Comparison of ENCODE assay signal across 26 cellular contexts in the genomic region with DNA sequence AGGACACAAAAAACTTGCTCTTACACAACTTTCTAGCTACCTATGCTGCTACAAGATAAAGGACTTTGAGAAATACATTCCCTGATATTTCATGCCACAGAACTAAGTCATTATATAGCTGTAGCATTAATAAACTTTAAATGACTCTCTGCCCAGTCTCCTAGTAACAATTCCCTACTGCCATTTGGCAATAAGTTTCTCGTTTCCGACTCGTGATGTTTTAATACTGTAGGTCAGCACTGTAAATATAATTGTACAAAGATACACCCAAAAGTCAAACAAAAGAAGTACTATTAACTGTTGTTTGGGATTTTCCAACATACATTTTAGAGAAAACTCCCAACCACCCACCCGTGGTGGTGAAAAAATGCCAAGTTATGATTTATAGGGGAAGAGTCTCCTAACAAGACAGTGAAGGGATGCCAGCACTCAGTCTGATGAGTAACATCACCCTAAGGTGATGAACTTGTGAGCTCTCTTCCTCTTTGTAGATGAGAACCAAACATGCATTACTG.
"Had no signal": no experiment of that assay in that cellular context is flagged by ENCODE, and none has a peak within 500 bp of the region (broad histone marks: within the 10 kb centered on the region; RNA-seq: fewer than 3 reads in every experiment).

No MANE protein-coding gene starts in this region.

- H3K9me3 Mint-ChIP-seq: activated B cell treated with CpG ODN at 0.5 μM for 24 hours; activated naive CD4-positive, alpha-beta T cell treated with anti-CD3 and anti-CD28 coated beads, Interleukin-2, amount 10 ng/mL, durations not matched to agents 7 days and 5 days; activated T-cell treated with anti-CD3 and anti-CD28 coated beads, Interleukin-2, amount 50 U/mL, for 72 hours; brain; immature natural killer cell; nephron; stimulated activated effector memory CD8-positive, alpha-beta T cell treated with anti-CD3 and anti-CD28 coated beads, Interleukin-12 subunit alpha, Interleukin-12 subunit beta, amount 100 ng/mL, for 72 hours; stimulated activated naive CD8-positive, alpha-beta T cell treated with anti-CD3 and anti-CD28 coated beads, Interleukin-15, amount 100 ng/mL, for 72 hours had no signal

- H3K27me3 ChIP-seq: foreskin keratinocyte, right lobe of liver, suprapubic skin, transverse colon had no signal

- H3K27me3 Mint-ChIP-seq: activated B cell treated with CpG ODN at 0.5 μM for 24 hours; activated CD4-positive, alpha-beta T cell treated with anti-CD3 and anti-CD28 coated beads for 36 hours; activated naive CD4-positive, alpha-beta T cell treated with anti-CD3 and anti-CD28 coated beads, Interleukin-2, amount 10 ng/mL, durations not matched to agents 7 days and 5 days; brain; stimulated activated naive CD8-positive, alpha-beta T cell treated with anti-CD3 and anti-CD28 coated beads, Interleukin-15, amount 100 ng/mL, for 72 hours had no signal

- H3K4me1 ChIP-seq: foreskin keratinocyte, right lobe of liver, suprapubic skin, transverse colon had no signal

- H3K4me3 Mint-ChIP-seq: activated B cell treated with CpG ODN at 0.5 μM for 24 hours; activated CD4-positive, alpha-beta T cell treated with anti-CD3 and anti-CD28 coated beads for 36 hours; activated naive CD4-positive, alpha-beta T cell treated with anti-CD3 and anti-CD28 coated beads, Interleukin-2, amount 10 ng/mL, durations not matched to agents 7 days and 5 days; activated T-cell treated with anti-CD3 and anti-CD28 coated beads, Interleukin-2, amount 50 U/mL, for 72 hours; brain; immature natural killer cell; nephron; stimulated activated effector memory CD8-positive, alpha-beta T cell treated with anti-CD3 and anti-CD28 coated beads, Interleukin-12 subunit alpha, Interleukin-12 subunit beta, amount 100 ng/mL, for 72 hours; stimulated activated naive CD8-positive, alpha-beta T cell treated with anti-CD3 and anti-CD28 coated beads, Interleukin-15, amount 100 ng/mL, for 72 hours had no signal

- DNase-seq: activated B cell treated with CpG ODN at 0.5 μM for 24 hours; activated CD4-positive, alpha-beta T cell treated with anti-CD3 and anti-CD28 coated beads for 36 hours; activated CD4-positive, alpha-beta T cell treated with anti-CD3 and anti-CD28 coated beads, Interleukin-2, amount 50 U/mL, for 48 hours; activated effector memory CD4-positive, alpha-beta T cell treated with anti-CD3 and anti-CD28 coated beads, Interleukin-2, amount 50 U/mL, for 16 hours; activated naive CD4-positive, alpha-beta T cell treated with anti-CD3 and anti-CD28 coated beads, Interleukin-2, amount 10 ng/mL, durations not matched to agents 7 days and 5 days; activated T-cell treated with anti-CD3 and anti-CD28 coated beads, Interleukin-2, amount 50 U/mL, for 72 hours; anterior cingulate cortex; caudate nucleus; dermis blood vessel endothelial cell; effector CD8-positive, alpha-beta T cell; erythroblast; foreskin keratinocyte; immature natural killer cell; kidney glomerular epithelial cell; left ventricle myocardium superior; right lobe of liver; small intestine; stimulated activated CD4-positive, alpha-beta T cell treated with anti-CD3 and anti-CD28 coated beads, Interleukin-2, amount 100 ng/mL, for 24 hours; stimulated activated naive CD8-positive, alpha-beta T cell treated with anti-CD3 and anti-CD28 coated beads, Interleukin-15, amount 100 ng/mL, for 72 hours; T-helper 9 cell; transverse colon had no signal

- H3K4me3 ChIP-seq: right lobe of liver, suprapubic skin, transverse colon had no signal

- FAIRE-seq: small intestine, urothelium cell line had no signal

- H3K27ac ChIP-seq: foreskin keratinocyte, right lobe of liver, suprapubic skin, transverse colon had no signal

- ATAC-seq: activated CD4-positive, alpha-beta T cell treated with anti-CD3 and anti-CD28 coated beads for 36 hours; activated T-cell treated with anti-CD3 and anti-CD28 coated beads, Interleukin-2, amount 50 U/mL, for 72 hours; foreskin keratinocyte; left ventricle myocardium superior; right lobe of liver; stimulated activated effector memory CD8-positive, alpha-beta T cell treated with anti-CD3 and anti-CD28 coated beads, Interleukin-12 subunit alpha, Interleukin-12 subunit beta, amount 100 ng/mL, for 72 hours; stimulated activated naive CD8-positive, alpha-beta T cell treated with anti-CD3 and anti-CD28 coated beads, Interleukin-15, amount 100 ng/mL, for 72 hours had no signal

- H3K4me1 Mint-ChIP-seq: activated B cell treated with CpG ODN at 0.5 μM for 24 hours; activated CD4-positive, alpha-beta T cell treated with anti-CD3 and anti-CD28 coated beads for 36 hours; activated naive CD4-positive, alpha-beta T cell treated with anti-CD3 and anti-CD28 coated beads, Interleukin-2, amount 10 ng/mL, durations not matched to agents 7 days and 5 days; brain; immature natural killer cell; stimulated activated effector memory CD8-positive, alpha-beta T cell treated with anti-CD3 and anti-CD28 coated beads, Interleukin-12 subunit alpha, Interleukin-12 subunit beta, amount 100 ng/mL, for 72 hours; stimulated activated naive CD8-positive, alpha-beta T cell treated with anti-CD3 and anti-CD28 coated beads, Interleukin-15, amount 100 ng/mL, for 72 hours had no signal

- H3K27ac Mint-ChIP-seq: activated B cell treated with CpG ODN at 0.5 μM for 24 hours; activated CD4-positive, alpha-beta T cell treated with anti-CD3 and anti-CD28 coated beads for 36 hours; activated naive CD4-positive, alpha-beta T cell treated with anti-CD3 and anti-CD28 coated beads, Interleukin-2, amount 10 ng/mL, durations not matched to agents 7 days and 5 days; activated T-cell treated with anti-CD3 and anti-CD28 coated beads, Interleukin-2, amount 50 U/mL, for 72 hours; brain; immature natural killer cell; nephron; stimulated activated effector memory CD8-positive, alpha-beta T cell treated with anti-CD3 and anti-CD28 coated beads, Interleukin-12 subunit alpha, Interleukin-12 subunit beta, amount 100 ng/mL, for 72 hours; stimulated activated naive CD8-positive, alpha-beta T cell treated with anti-CD3 and anti-CD28 coated beads, Interleukin-15, amount 100 ng/mL, for 72 hours had no signal

- H3K36me3 Mint-ChIP-seq: activated naive CD4-positive, alpha-beta T cell treated with anti-CD3 and anti-CD28 coated beads, Interleukin-2, amount 10 ng/mL, durations not matched to agents 7 days and 5 days; immature natural killer cell; stimulated activated effector memory CD8-positive, alpha-beta T cell treated with anti-CD3 and anti-CD28 coated beads, Interleukin-12 subunit alpha, Interleukin-12 subunit beta, amount 100 ng/mL, for 72 hours had no signal

- H3K36me3 ChIP-seq: right lobe of liver, transverse colon had no signal

- H3K9me3 ChIP-seq: right lobe of liver, suprapubic skin, transverse colon had no signal
